Comparison of ENCODE assay signal across 15 cellular contexts in genomic region chr10:43037942-43038782, GRCh38. TPM values are rescaled to one million over a fixed set of nuclear protein-coding genes. Genes with fewer than 3 reads are reported as not detected.
DNase-seq lines count a peak whose midpoint lies in the region; ATAC-seq and TF ChIP-seq lines count a peak whose summit lies in the region.
"Had no signal": no experiment of that assay in that cellular context is flagged by ENCODE, and none has a peak within 500 bp of the region (broad histone marks: within the 10 kb centered on the region; RNA-seq: fewer than 3 reads in every experiment).

No MANE protein-coding gene starts in this region.

- in situ Hi-C loops in KBM-7 (cut with MboI; ENCODE audit: low pct_unique_long_range_greater_than_20kb, low sequenced_read_pairs), result no loop called here

- TF ChIP-seq EP300 in esophagus muscularis mucosa (IDR thresholded peaks at IDR 0.05), result no peak

- H3K4me3 ChIP-seq in BLaER1 (no peak overlapping the region), H7 (ENCODE audit: insufficient read depth, low read depth, low read length) (no peak overlapping the region), esophagus muscularis mucosa (no peak overlapping the region)
- H3K4me3 ChIP-seq: GM23338, Peyer's patch had no signal

- peak overlapping the region; percentile 63 for H3K9ac ChIP-seq in BLaER1
- H3K9ac ChIP-seq: KMS-11 had no signal

- no peaks in the 10 kb centered on the region for H3K27me3 Mint-ChIP-seq in neural crest cell (ENCODE audit: low read depth)

- TF ChIP-seq POLR2A in esophagus muscularis mucosa (IDR thresholded peaks at IDR 0.05; ENCODE audit: low read depth), result no peak

- H3K27ac ChIP-seq in BLaER1 (peak overlapping the region; percentile 83), esophagus muscularis mucosa (replicated peaks in 1 of 4) (no peak overlapping the region)
- H3K27ac ChIP-seq: KMS-11, Peyer's patch had no signal

- H3K9me3 ChIP-seq in BLaER1, result peaks cover 13% of the 10 kb centered on the region
- peaks cover 0 to 10% (median 4%) of the 10 kb centered on the region in 4 donors for H3K9me3 ChIP-seq in esophagus muscularis mucosa
- H3K9me3 ChIP-seq: Peyer's patch had no signal

- intact Hi-C loops in esophagus muscularis mucosa (cut with DNase I), result no loop called here

- H4K20me1 ChIP-seq in BLaER1, result no peaks in the 10 kb centered on the region

- peak; percentile 39 for DNase-seq in H7
- peak; percentile 68 for DNase-seq in esophagus muscularis mucosa (ENCODE audit: extremely low spot score)
- DNase-seq in neural crest cell (ENCODE audit: low read depth, low spot score), result no peak
- no peak for DNase-seq in NCI-H510A treated with DMSO at 0.1 percent for 48 hours (lab: John Stamatoyannopoulos, UW)
- DNase-seq in KBM-7, result no peak
- DNase-seq in AG08396 (ENCODE audit: low spot score), result no peak
- DNase-seq: NCI-H1092 treated with DMSO at 0.1 percent for 48 hours, NCI-H1694 treated with DMSO at 0.1 percent for 48 hours, SHP77 treated with DMSO at 0.1 percent for 48 hours had no signal

- no peak for TF ChIP-seq CTCF in esophagus muscularis mucosa (IDR thresholded peaks at IDR 0.05)
- TF ChIP-seq CTCF in neural crest cell (conservative IDR thresholded peaks at IDR 0.05), result no peak

- no peak overlapping the region for H3K4me3 Mint-ChIP-seq in neural crest cell
- H3K4me3 Mint-ChIP-seq: GM23338 had no signal

- no peaks in the 10 kb centered on the region for H3K36me3 Mint-ChIP-seq in neural crest cell (ENCODE audit: low read depth)

- H3K4me2 ChIP-seq in BLaER1, result peak overlapping the region; percentile 97
- H3K4me2 ChIP-seq: GM23338, KMS-11 had no signal

- no peak for ATAC-seq in GM18520 (IDR thresholded peaks at IDR 0.05; ENCODE audit: unreplicated experiment)
- ATAC-seq: GM23338 had no signal

- no peaks in the 10 kb centered on the region for H3K4me1 Mint-ChIP-seq in neural crest cell

- 82% methylated on average over 10 of the region's 14 CpGs for WGBS in esophagus muscularis mucosa

- H3K36me3 ChIP-seq in BLaER1, result no peaks in the 10 kb centered on the region
- H3K36me3 ChIP-seq in H7 (replicated peaks; ENCODE audit: control insufficient read depth, insufficient read depth, low read length), result no peaks in the 10 kb centered on the region
- H3K36me3 ChIP-seq in esophagus muscularis mucosa, result no peaks in the 10 kb centered on the region
- H3K36me3 ChIP-seq: Peyer's patch had no signal

- H3K27ac Mint-ChIP-seq in neural crest cell (ENCODE audit: unreplicated experiment), result peak overlapping the region; percentile 19
- H3K27ac Mint-ChIP-seq: GM23338 had no signal

- H3K9me3 Mint-ChIP-seq in neural crest cell, result peaks cover 5% of the 10 kb centered on the region

- H3K4me1 ChIP-seq in BLaER1 (peaks cover 80% of the 10 kb centered on the region), esophagus muscularis mucosa (no peaks in the 10 kb centered on the region)
- H3K4me1 ChIP-seq: Peyer's patch had no signal

- H3K27me3 ChIP-seq in BLaER1 (no peaks in the 10 kb centered on the region), H7 (ENCODE audit: control insufficient read depth, insufficient read depth, low read length) (no peaks in the 10 kb centered on the region), esophagus muscularis mucosa (no peaks in the 10 kb centered on the region)
- H3K27me3 ChIP-seq: Peyer's patch had no signal

RNA-seq across cellular contexts. Expression of gene RET, which starts 38.7 kb away (rescaled TPM):
- total RNA-seq in H7 (2014; rRNA removed; shearing (Covaris generic)), result 9.7 and 16.0 TPM in 2 replicates
- total RNA-seq in esophagus muscularis mucosa (1 to 10 TPM; 1.7 to 4.0 (median 3.0) TPM), neural crest cell (1.6 and 2.5 TPM in 2 replicates)
- total RNA-seq: MCF 10A had no signal

Comparison
In these comparisons a context has a peak if more than half of its experiments do, and no peak if none do; other contexts are left out.
1. DNase-seq: peak in H7 (single experiment) and esophagus muscularis mucosa (single experiment); none in neural crest cell (single experiment), NCI-H510A treated with DMSO at 0.1 percent for 48 hours (single experiment), KBM-7 (single experiment) and AG08396 (single experiment).